ENCODE assay signal across 8 cellular contexts in genomic region chr1:55213885-55214213, GRCh38. TPM values are rescaled to one million over a fixed set of nuclear protein-coding genes. Genes with fewer than 3 reads are reported as not detected.
DNase-seq lines count a peak whose midpoint lies in the region; ATAC-seq, FAIRE-seq and TF ChIP-seq lines count a peak whose summit lies in the region.

No MANE protein-coding gene starts in this region.

- peaks cover 5 to 12% of the 10 kb centered on the region in 2 donors for H3K4me1 ChIP-seq in kidney (ENCODE audit: control insufficient read depth in 1 of 2, insufficient read depth in 1 of 2, low read depth in 1 of 2, low read length in 2 of 2)
- H3K4me1 ChIP-seq in suprapubic skin = peaks cover 72% of the 10 kb centered on the region

- no peaks in the 10 kb centered on the region for H3K27me3 Mint-ChIP-seq in activated naive CD8-positive, alpha-beta T cell treated with anti-CD3 and anti-CD28 coated beads for 36 hours

- no peak for ATAC-seq in HG03520 (IDR thresholded peaks at IDR 0.05; ENCODE audit: unreplicated experiment)

- intact Hi-C loops in kidney (cut with DNase I) = no loop called here

- no peak for TF ChIP-seq EP300 in suprapubic skin (IDR thresholded peaks at IDR 0.05)

- peaks cover 65% of the 10 kb centered on the region for H3K4me1 Mint-ChIP-seq in activated naive CD8-positive, alpha-beta T cell treated with anti-CD3 and anti-CD28 coated beads for 36 hours

- TF ChIP-seq CTCF in kidney (IDR thresholded peaks at IDR 0.05; ENCODE audit: borderline replicate concordance, extremely low read depth, insufficient read depth) (no peak), suprapubic skin (IDR thresholded peaks at IDR 0.05) (no peak)

- H3K27ac ChIP-seq in kidney (ENCODE audit: low read depth in 2 of 2, low read length in 2 of 2) (peak overlapping the region; percentile 94 to 97), suprapubic skin (peak overlapping the region; percentile 98)

- peak overlapping the region; percentile 75 to 87 for H3K4me3 ChIP-seq in kidney (ENCODE audit: low read length in 2 of 2)
- H3K4me3 ChIP-seq in suprapubic skin = peak overlapping the region; percentile 96

- H3K4me3 Mint-ChIP-seq in activated naive CD8-positive, alpha-beta T cell treated with anti-CD3 and anti-CD28 coated beads for 36 hours = peak overlapping the region; percentile 95

- peak overlapping the region; percentile 90 for H3K27ac Mint-ChIP-seq in activated naive CD8-positive, alpha-beta T cell treated with anti-CD3 and anti-CD28 coated beads for 36 hours

- H3K36me3 Mint-ChIP-seq in activated naive CD8-positive, alpha-beta T cell treated with anti-CD3 and anti-CD28 coated beads for 36 hours = peaks cover 21% of the 10 kb centered on the region

- WGBS in suprapubic skin = 10% methylated on average over 8 of the region's 8 CpGs

- no peaks in the 10 kb centered on the region for H3K27me3 ChIP-seq in suprapubic skin

- peak; percentile 7 for DNase-seq in activated gamma-delta T cell treated with anti-CD3 and anti-CD28 coated beads, Interleukin-2, amount 50 U/mL, for 16 hours (ENCODE audit: low read depth)
- DNase-seq in activated gamma-delta T cell treated with Interleukin-2 at 50 U/mL for 16 hours (no peak), kidney (no peak), suprapubic skin (ENCODE audit: low spot score in 2 of 2) (no peak), NCI-H1694 treated with DMSO at 0.1 percent for 48 hours (lab: John Stamatoyannopoulos, UW) (no peak), SW480 (ENCODE audit: low spot score) (no peak)
- DNase-seq in activated naive CD8-positive, alpha-beta T cell treated with anti-CD3 and anti-CD28 coated beads for 36 hours = peak; percentile 56

- H3K9ac ChIP-seq in kidney (ENCODE audit: low read length in 2 of 2) = peak overlapping the region; percentile 78 to 82

- no peak for TF ChIP-seq POLR2A in suprapubic skin (IDR thresholded peaks at IDR 0.05)

- H3K9me3 Mint-ChIP-seq in activated naive CD8-positive, alpha-beta T cell treated with anti-CD3 and anti-CD28 coated beads for 36 hours = no peaks in the 10 kb centered on the region

- no peak for FAIRE-seq in kidney (lab: Jason Lieb, UNC)

- H3K9me3 ChIP-seq in kidney (ENCODE audit: control insufficient read depth in 1 of 2, low read length in 2 of 2) (no peaks in the 10 kb centered on the region), suprapubic skin (no peaks in the 10 kb centered on the region)

- H3K36me3 ChIP-seq in kidney (ENCODE audit: control insufficient read depth in 1 of 2, insufficient read depth in 2 of 2, low read length in 2 of 2) (no peaks in the 10 kb centered on the region), suprapubic skin (no peaks in the 10 kb centered on the region)

RNA-seq across cellular contexts. Expression of gene USP24, which starts 1.3 kb away (rescaled TPM):
- total RNA-seq in activated naive CD8-positive, alpha-beta T cell treated with anti-CD3 and anti-CD28 coated beads for 36 hours = 10 to 100 TPM; 44.4 to 51.2 TPM
- total RNA-seq in kidney (49.2 TPM), suprapubic skin (10 to 100 TPM; 27.7 to 84.0 (median 30.2) TPM)
- polyA plus RNA-seq in kidney (ENCODE audit: insufficient read depth, low read depth, low replicate concordance) = 10.1 TPM

Comparison
In these comparisons a context has a peak if more than half of its experiments do, and no peak if none do; other contexts are left out.
1. DNase-seq: peak in activated gamma-delta T cell treated with anti-CD3 and anti-CD28 coated beads, Interleukin-2, amount 50 U/mL, for 16 hours (single experiment) and activated naive CD8-positive, alpha-beta T cell treated with anti-CD3 and anti-CD28 coated beads for 36 hours (single experiment); none in activated gamma-delta T cell treated with Interleukin-2 at 50 U/mL for 16 hours (single experiment), kidney (single experiment), suprapubic skin (0 of 2), NCI-H1694 treated with DMSO at 0.1 percent for 48 hours (single experiment) and SW480 (single experiment).